ENCODE assay signal across 22 cellular contexts in the genomic region with DNA sequence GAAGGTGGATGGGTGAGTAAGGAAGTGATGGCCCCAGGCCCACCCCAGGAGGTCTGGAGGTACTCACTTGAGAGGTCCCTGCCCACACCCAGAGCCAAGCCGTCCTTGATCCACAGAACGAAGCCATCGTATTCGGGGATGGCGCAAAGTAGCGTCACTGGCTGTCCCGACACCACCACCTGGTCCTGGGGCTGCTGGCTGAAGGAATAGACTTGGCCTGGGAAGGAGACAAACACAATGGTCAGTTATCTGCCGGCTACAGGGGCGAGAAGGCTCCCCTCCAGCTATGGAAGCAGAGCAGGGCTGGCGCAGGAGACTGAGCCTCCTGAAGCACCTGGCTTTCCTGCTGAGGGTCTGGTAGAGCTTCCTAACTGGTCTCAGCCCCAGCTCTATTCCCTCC.
"Had no signal": no experiment of that assay in that cellular context is flagged by ENCODE, and none has a peak within 500 bp of the region (broad histone marks: within the 10 kb centered on the region; RNA-seq: fewer than 3 reads in every experiment).

No MANE protein-coding gene starts in this region.

- H3K27ac ChIP-seq: SJSA1, SK-N-MC had no signal

- ATAC-seq: HepG2 had no signal

- H3K36me3 ChIP-seq: MG63, SJSA1 had no signal

- H3K4me1 ChIP-seq: SJSA1 had no signal

- H3K27me3 ChIP-seq: MG63, SJSA1 had no signal

- H3K9me3 ChIP-seq: MG63, SJSA1 had no signal

- DNase-seq: IMR-90, Karpas-422, KG1, MG63, NCI-H1092 treated with DMSO at 0.1 percent for 48 hours, NCI-H1436, NCI-H187, NCI-H2029, NCI-H2081 treated with DMSO at 0.1 percent for 48 hours, NCI-H2171, NCI-H226, NCI-H446, NCI-H510A, NCI-H524 treated with DMSO at 0.1 percent for 48 hours, NCI-H69, NCI-H774, Right ventricle myocardium superior, RPMI8226, SIG-M5 had no signal

- H3K4me3 ChIP-seq: MG63, SJSA1, SK-N-MC had no signal
